ENCODE assay signal across 34 cellular contexts in the genomic region with DNA sequence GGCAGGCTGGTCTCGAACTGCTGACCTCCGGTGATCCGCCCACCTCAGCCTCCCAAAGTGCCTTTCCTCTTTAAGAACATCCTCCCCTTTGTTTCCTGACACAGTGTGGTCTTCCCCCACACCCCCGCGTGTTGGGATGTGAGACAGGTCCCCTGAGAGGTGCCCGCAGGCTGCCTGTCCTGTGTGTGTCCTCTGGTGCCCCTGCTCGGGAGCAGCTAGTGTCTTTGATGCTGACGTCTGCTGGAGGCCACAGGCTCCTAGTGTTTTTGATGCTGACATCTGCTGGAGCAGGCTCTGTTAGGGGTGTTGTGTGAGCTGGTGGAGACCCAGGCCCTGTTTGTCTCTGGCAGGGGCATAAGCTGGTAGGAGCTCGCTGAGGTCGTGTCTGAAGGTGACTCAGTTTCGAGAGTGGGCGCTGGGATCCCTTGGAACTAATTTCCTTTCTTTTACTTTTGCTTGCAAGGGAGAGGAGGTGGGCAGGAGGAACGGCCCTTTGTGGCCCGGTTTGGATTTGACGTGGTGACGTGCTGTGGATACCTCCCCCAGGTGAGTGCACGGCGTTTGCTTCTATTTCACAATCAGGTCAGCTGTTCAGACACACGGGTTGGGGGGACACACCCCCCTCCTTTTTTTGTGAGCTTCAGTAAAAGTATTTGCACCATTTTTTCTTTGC.
"Had no signal": no experiment of that assay in that cellular context is flagged by ENCODE, and none has a peak within 500 bp of the region (broad histone marks: within the 10 kb centered on the region; RNA-seq: fewer than 3 reads in every experiment).

No MANE protein-coding gene starts in this region.

- H3K9me3 Mint-ChIP-seq: activated naive CD4-positive, alpha-beta T cell treated with anti-CD3 and anti-CD28 coated beads for 36 hours; activated naive CD8-positive, alpha-beta T cell treated with anti-CD3 and anti-CD28 coated beads for 36 hours; activated T-helper 1 cell treated with anti-CD3 and anti-CD28 coated beads, Interleukin-12 subunit alpha, Interleukin-12 subunit beta, Interleukin-2, Interleukin-4 antibody, amounts not matched to agents 30 ng/mL and 10 ng/mL and 1 ng/mL, durations not matched to agents 14 hours and 24 hours and 36 hours; brain; naive thymus-derived CD4-positive, alpha-beta T cell; stimulated activated naive CD8-positive, alpha-beta T cell treated with anti-CD3 and anti-CD28 coated beads, Interleukin-15, Interleukin-2, amounts not matched to agents 100 ng/mL and 50 ng/mL, for 24 hours; T-helper 1 cell treated with Interleukin-12 subunit alpha and Interleukin-12 subunit beta and Interleukin-4 antibody, amounts not matched to agents 30 μg/mL and 1 μg/mL, for 36 hours; type B pancreatic cell had no signal

- H3K4me3 ChIP-seq: adrenal gland, cardiac muscle cell, colonic mucosa, gastrocnemius medialis, right lobe of liver, thoracic aorta, uterus had no signal

- H3K27ac ChIP-seq: adrenal gland, cardiac muscle cell, colonic mucosa, gastrocnemius medialis, right lobe of liver, thoracic aorta, uterus, WERI-Rb-1 had no signal

- H3K4me3 Mint-ChIP-seq: activated naive CD4-positive, alpha-beta T cell treated with anti-CD3 and anti-CD28 coated beads for 36 hours; activated naive CD8-positive, alpha-beta T cell treated with anti-CD3 and anti-CD28 coated beads for 36 hours; activated T-helper 1 cell treated with anti-CD3 and anti-CD28 coated beads, Interleukin-12 subunit alpha, Interleukin-12 subunit beta, Interleukin-2, Interleukin-4 antibody, amounts not matched to agents 30 ng/mL and 10 ng/mL and 1 ng/mL, durations not matched to agents 14 hours and 24 hours and 36 hours; stimulated activated naive CD8-positive, alpha-beta T cell treated with anti-CD3 and anti-CD28 coated beads, Interleukin-15, Interleukin-2, amounts not matched to agents 100 ng/mL and 50 ng/mL, for 24 hours; T-helper 1 cell treated with Interleukin-12 subunit alpha and Interleukin-12 subunit beta and Interleukin-4 antibody, amounts not matched to agents 30 μg/mL and 1 μg/mL, for 36 hours; type B pancreatic cell had no signal

- DNase-seq: activated CD4-positive, alpha-beta T cell treated with anti-CD3 and anti-CD28 coated beads for 48 hours; activated CD4-positive, alpha-beta T cell treated with anti-CD3 and anti-CD28 coated beads, Interleukin-2, amount 50 U/mL, for 48 hours; activated CD8-positive, alpha-beta memory T cell treated with anti-CD3 and anti-CD28 coated beads, Interleukin-2, amount 50 U/mL, for 4 hours; activated effector memory CD4-positive, alpha-beta T cell treated with anti-CD3 and anti-CD28 coated beads, Interleukin-2, amount 50 U/mL, for 16 hours; activated naive CD4-positive, alpha-beta T cell treated with anti-CD3 and anti-CD28 coated beads for 36 hours; activated naive CD8-positive, alpha-beta T cell treated with anti-CD3 and anti-CD28 coated beads for 36 hours; activated T-cell treated with anti-CD3 and anti-CD28 coated beads, Interleukin-2, amount 50 U/mL, for 1 hour; adrenal gland; aorta; cerebellar nuclear complex; colonic mucosa; effector CD8-positive, alpha-beta T cell; gastrocnemius medialis; hippocampal formation; kidney; left colon; midbrain; naive thymus-derived CD4-positive, alpha-beta T cell; right lobe of liver; stimulated activated CD4-positive, alpha-beta T cell treated with anti-CD3 and anti-CD28 coated beads, Interleukin-12 subunit alpha, Interleukin-12 subunit beta, amount 100 ng/mL, for 4 hours; stimulated activated CD4-positive, alpha-beta T cell treated with anti-CD3 and anti-CD28 coated beads, Interleukin-4, amount 100 ng/mL, for 1 hour; T-helper 9 cell; uterus; WERI-Rb-1 had no signal

- H3K36me3 ChIP-seq: colonic mucosa, uterus had no signal

- H3K4me1 ChIP-seq: colonic mucosa had no signal

- H3K27me3 Mint-ChIP-seq: activated naive CD8-positive, alpha-beta T cell treated with anti-CD3 and anti-CD28 coated beads for 36 hours; brain; naive thymus-derived CD4-positive, alpha-beta T cell; stimulated activated naive CD8-positive, alpha-beta T cell treated with anti-CD3 and anti-CD28 coated beads, Interleukin-15, Interleukin-2, amounts not matched to agents 100 ng/mL and 50 ng/mL, for 24 hours; type B pancreatic cell had no signal

- FAIRE-seq: endometrium, kidney, TTC549 had no signal

- H3K27ac Mint-ChIP-seq: activated naive CD4-positive, alpha-beta T cell treated with anti-CD3 and anti-CD28 coated beads for 36 hours; activated naive CD8-positive, alpha-beta T cell treated with anti-CD3 and anti-CD28 coated beads for 36 hours; activated T-helper 1 cell treated with anti-CD3 and anti-CD28 coated beads, Interleukin-12 subunit alpha, Interleukin-12 subunit beta, Interleukin-2, Interleukin-4 antibody, amounts not matched to agents 30 ng/mL and 10 ng/mL and 1 ng/mL, durations not matched to agents 14 hours and 24 hours and 36 hours; brain; naive thymus-derived CD4-positive, alpha-beta T cell; stimulated activated naive CD8-positive, alpha-beta T cell treated with anti-CD3 and anti-CD28 coated beads, Interleukin-15, Interleukin-2, amounts not matched to agents 100 ng/mL and 50 ng/mL, for 24 hours; T-helper 1 cell treated with Interleukin-12 subunit alpha and Interleukin-12 subunit beta and Interleukin-4 antibody, amounts not matched to agents 30 μg/mL and 1 μg/mL, for 36 hours; type B pancreatic cell had no signal

- H3K9me3 ChIP-seq: adrenal gland, colonic mucosa, gastrocnemius medialis, right lobe of liver, thoracic aorta, uterus had no signal

- ATAC-seq: activated CD4-positive, CD25-positive, alpha-beta regulatory T cell treated with anti-CD3 and anti-CD28 coated beads, Interleukin-2, amount 50 U/mL, for 24 hours; gastrocnemius medialis; left colon; naive thymus-derived CD4-positive, alpha-beta T cell had no signal

- H3K27me3 ChIP-seq: adrenal gland, cardiac muscle cell, colonic mucosa, gastrocnemius medialis, right lobe of liver, uterus had no signal
